In genomic region chr12:67705394-67706370, GRCh38 we compare ENCODE assay signal across 17 cellular contexts. TPM values are rescaled to one million over a fixed set of nuclear protein-coding genes. Genes with fewer than 3 reads are reported as not detected.
A peak's percentile ranks its signal among the peaks of the same experiment; 100 is the strongest.
DNase-seq lines count a peak whose midpoint lies in the region; ATAC-seq, FAIRE-seq and TF ChIP-seq lines count a peak whose summit lies in the region.
"Had no signal": no experiment of that assay in that cellular context is flagged by ENCODE, and none has a peak within 500 bp of the region (broad histone marks: within the 10 kb centered on the region; RNA-seq: fewer than 3 reads in every experiment).

No MANE protein-coding gene starts in this region.

- H3K4me3 ChIP-seq in AG09309 (ENCODE audit: control insufficient read depth, low read depth, low read length): no peak overlapping the region
- H3K4me3 ChIP-seq in small intestine (ENCODE audit: low read depth in 1 of 2, low read length in 2 of 2): no peak overlapping the region
- H3K4me3 ChIP-seq: dorsolateral prefrontal cortex had no signal

- H3K9me3 Mint-ChIP-seq in mesothelial cell of epicardium: no peaks in the 10 kb centered on the region
- H3K9me3 Mint-ChIP-seq in activated CD4-positive, alpha-beta T cell treated with anti-CD3 and anti-CD28 coated beads for 36 hours (ENCODE audit: low read depth): no peaks in the 10 kb centered on the region
- H3K9me3 Mint-ChIP-seq: activated T-helper 2 cell treated with anti-CD3 and anti-CD28 coated beads, Interferon-gamma antibody, Interleukin-2, Interleukin-4, amounts not matched to agents 10 μg/mL and 5 μg/mL and 100 μg/mL, durations not matched to agents 14 hours and 24 hours and 36 hours; stimulated activated naive CD8-positive, alpha-beta T cell treated with anti-CD3 and anti-CD28 coated beads, Interleukin-15, Interleukin-2, amounts not matched to agents 100 ng/mL and 50 ng/mL, for 24 hours had no signal

- peak; percentile 57 for DNase-seq in AG09309 (ENCODE audit: low read depth)
- peak; percentile 80 for DNase-seq in HS-27A (ENCODE audit: low read depth)
- DNase-seq in brain pericyte (ENCODE audit: low read depth, low spot score): peak; percentile 34
- DNase-seq in mesothelial cell of epicardium (ENCODE audit: low spot score in 2 of 2, unreplicated experiment in 2 of 2): no peak
- no peak for DNase-seq in small intestine
- no peak for DNase-seq in Kasumi-1 (lab: John Stamatoyannopoulos, UW)
- DNase-seq in activated CD4-positive, alpha-beta T cell treated with anti-CD3 and anti-CD28 coated beads for 36 hours: no peak
- DNase-seq: CD4-positive, alpha-beta memory T cell; dorsolateral prefrontal cortex; naive thymus-derived CD4-positive, alpha-beta T cell; NCI-H1694 treated with DMSO at 0.1 percent for 48 hours; SHP77; stimulated activated CD4-positive, alpha-beta T cell treated with anti-CD3 and anti-CD28 coated beads, Interleukin-2, amount 100 ng/mL, for 24 hours had no signal

- H3K4me3 Mint-ChIP-seq in mesothelial cell of epicardium: no peak overlapping the region
- no peak overlapping the region for H3K4me3 Mint-ChIP-seq in activated CD4-positive, alpha-beta T cell treated with anti-CD3 and anti-CD28 coated beads for 36 hours
- H3K4me3 Mint-ChIP-seq: CD4-positive, alpha-beta memory T cell; naive thymus-derived CD4-positive, alpha-beta T cell; stimulated activated naive CD8-positive, alpha-beta T cell treated with anti-CD3 and anti-CD28 coated beads, Interleukin-15, Interleukin-2, amounts not matched to agents 100 ng/mL and 50 ng/mL, for 24 hours had no signal

- CTCF ChIA-PET in activated CD4-positive, alpha-beta T cell treated with anti-CD3 and anti-CD28 coated beads for 36 hours (lab: Charles Lee): interaction anchor here (0.5 to 0.7 kb wide), 2 partner anchors 85 to 707 kb away, joined by 3 read pairs; no protein-coding TSS in a partner anchor

- WGBS in small intestine, 3 donors: 52 to 66% (median 64%) methylated on average over 6 of the region's 6 CpGs

- no peak for ATAC-seq in HG02763 (IDR thresholded peaks at IDR 0.05; ENCODE audit: unreplicated experiment)
- ATAC-seq in activated CD4-positive, alpha-beta T cell treated with anti-CD3 and anti-CD28 coated beads for 36 hours: no peak
- ATAC-seq: naive thymus-derived CD4-positive, alpha-beta T cell had no signal

- FAIRE-seq in small intestine (lab: Jason Lieb, UNC): no peak
- FAIRE-seq: GM12891 had no signal

- intact Hi-C loops in activated CD4-positive, alpha-beta T cell treated with anti-CD3 and anti-CD28 coated beads for 36 hours (cut with DNase I, micrococcal nuclease): no loop called here

- no peaks in the 10 kb centered on the region for H3K27me3 ChIP-seq in small intestine (ENCODE audit: control insufficient read depth in 2 of 2, insufficient read depth in 2 of 2, low read length in 2 of 2)
- H3K27me3 ChIP-seq: dorsolateral prefrontal cortex had no signal

- no peak overlapping the region for H3K27ac ChIP-seq in small intestine (ENCODE audit: low read depth in 1 of 2, low read length in 1 of 2)
- H3K27ac ChIP-seq: dorsolateral prefrontal cortex had no signal

- H3K36me3 Mint-ChIP-seq in mesothelial cell of epicardium: no peaks in the 10 kb centered on the region
- peaks cover 5% of the 10 kb centered on the region for H3K36me3 Mint-ChIP-seq in activated CD4-positive, alpha-beta T cell treated with anti-CD3 and anti-CD28 coated beads for 36 hours (ENCODE audit: low read depth)

- no peaks in the 10 kb centered on the region for H3K36me3 ChIP-seq in small intestine (ENCODE audit: control insufficient read depth in 2 of 2, insufficient read depth in 2 of 2, low read length in 2 of 2)

- POLR2A ChIA-PET in activated CD4-positive, alpha-beta T cell treated with anti-CD3 and anti-CD28 coated beads for 36 hours (lab: Charles Lee): no interaction called here

- H3K4me1 Mint-ChIP-seq in mesothelial cell of epicardium: peaks cover 21% of the 10 kb centered on the region
- H3K4me1 Mint-ChIP-seq in activated CD4-positive, alpha-beta T cell treated with anti-CD3 and anti-CD28 coated beads for 36 hours: peaks cover 12% of the 10 kb centered on the region

- no peak for TF ChIP-seq CTCF in AG09309 (IDR thresholded peaks at IDR 0.05; ENCODE audit: control insufficient read depth, insufficient read depth, low read depth, low read length, missing control alignments)
- TF ChIP-seq CTCF in mesothelial cell of epicardium (IDR thresholded peaks at IDR 0.05; ENCODE audit: unreplicated experiment): no peak

- peak overlapping the region; percentile 28 for H3K27ac Mint-ChIP-seq in mesothelial cell of epicardium
- H3K27ac Mint-ChIP-seq in activated CD4-positive, alpha-beta T cell treated with anti-CD3 and anti-CD28 coated beads for 36 hours: no peak overlapping the region
- H3K27ac Mint-ChIP-seq: activated T-helper 2 cell treated with anti-CD3 and anti-CD28 coated beads, Interferon-gamma antibody, Interleukin-2, Interleukin-4, amounts not matched to agents 10 μg/mL and 5 μg/mL and 100 μg/mL, durations not matched to agents 14 hours and 24 hours and 36 hours; naive thymus-derived CD4-positive, alpha-beta T cell; stimulated activated naive CD8-positive, alpha-beta T cell treated with anti-CD3 and anti-CD28 coated beads, Interleukin-15, Interleukin-2, amounts not matched to agents 100 ng/mL and 50 ng/mL, for 24 hours had no signal

- peaks cover 10% of the 10 kb centered on the region for H3K27me3 Mint-ChIP-seq in mesothelial cell of epicardium (ENCODE audit: low read depth)
- peaks cover 4% of the 10 kb centered on the region for H3K27me3 Mint-ChIP-seq in activated CD4-positive, alpha-beta T cell treated with anti-CD3 and anti-CD28 coated beads for 36 hours
- H3K27me3 Mint-ChIP-seq: CD4-positive, alpha-beta memory T cell had no signal

- H3K9me3 ChIP-seq in small intestine (ENCODE audit: control insufficient read depth, low read depth): no peaks in the 10 kb centered on the region

- peaks cover 7% of the 10 kb centered on the region in 2 donors for H3K4me1 ChIP-seq in small intestine (ENCODE audit: control insufficient read depth in 2 of 2, insufficient read depth in 1 of 2, low read depth in 1 of 2, low read length in 1 of 2)

RNA-seq across cellular contexts. Expression of gene DYRK2, which starts 57.1 kb away (rescaled TPM):
- total RNA-seq in mesothelial cell of epicardium: 53.7 to 54.6 TPM (median 53.7 TPM) in 3 replicates
- 10 to 100 TPM; 12.2 to 12.3 (median 12.3) TPM for polyA plus RNA-seq in small intestine
- total RNA-seq in activated CD4-positive, alpha-beta T cell treated with anti-CD3 and anti-CD28 coated beads for 36 hours: 10 to 100 TPM; 19.2 to 21.5 TPM

Comparison
In these comparisons a context has a peak if more than half of its experiments do, and no peak if none do; other contexts are left out.
1. DNase-seq: peak in AG09309 (single experiment), HS-27A (single experiment) and brain pericyte (single experiment); none in mesothelial cell of epicardium (0 of 2), small intestine (single experiment), Kasumi-1 (0 of 2) and activated CD4-positive, alpha-beta T cell treated with anti-CD3 and anti-CD28 coated beads for 36 hours (single experiment).